ENCODE assay signal across 9 cellular contexts in the genomic region with DNA sequence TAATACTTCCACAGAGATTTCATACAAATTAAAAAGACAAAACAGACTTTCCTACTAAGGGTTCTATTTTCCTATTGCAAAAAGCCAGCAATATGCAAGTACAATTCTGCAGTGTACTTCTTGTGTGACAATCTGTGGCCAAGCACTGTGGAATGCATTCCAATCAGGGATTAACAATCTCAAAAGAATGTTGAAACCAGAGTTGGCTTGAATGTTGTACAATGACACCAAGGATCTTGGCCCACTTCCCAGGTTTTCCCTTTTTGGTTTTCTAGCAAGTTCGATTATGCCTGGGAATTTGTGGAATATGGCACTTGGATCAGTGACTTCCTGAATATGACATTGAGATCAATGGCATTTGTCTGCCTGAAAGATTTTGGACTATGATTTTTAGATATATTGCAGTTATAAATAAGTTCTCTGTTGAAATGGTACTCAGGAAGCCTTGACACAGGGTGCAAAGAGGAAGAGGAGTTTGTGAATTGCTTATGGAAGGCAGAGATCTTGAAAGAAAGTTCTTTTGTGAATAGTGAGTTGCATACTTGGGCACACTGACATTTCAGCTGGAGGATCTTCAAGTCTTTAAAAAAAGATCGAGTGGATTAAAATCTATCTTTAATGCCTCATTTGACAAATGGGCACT.
DNase-seq lines count a peak whose midpoint lies in the region; ATAC-seq and TF ChIP-seq lines count a peak whose summit lies in the region.
"Had no signal": no experiment of that assay in that cellular context is flagged by ENCODE, and none has a peak within 500 bp of the region (broad histone marks: within the 10 kb centered on the region; RNA-seq: fewer than 3 reads in every experiment).

No MANE protein-coding gene starts in this region.

- no peak overlapping the region for H3K27ac Mint-ChIP-seq in stimulated activated naive B cell treated with anti-CD40 and anti-IgM and Interleukin-4, amounts not matched to agents 10 μg/mL and 1 μg/mL and 100 μg/mL, for 72 hours

- TF ChIP-seq POLR2A in suprapubic skin (IDR thresholded peaks at IDR 0.05): no peak

- no peaks in the 10 kb centered on the region for H3K9me3 Mint-ChIP-seq in stimulated activated naive B cell treated with anti-CD40 and anti-IgM and Interleukin-4, amounts not matched to agents 10 μg/mL and 1 μg/mL and 100 μg/mL, for 72 hours

- DNase-seq in HS-5 (ENCODE audit: low read depth) (peak; percentile 74), cardiac fibroblast (ENCODE audit: low read depth in 2 of 2) (peak; percentile 83 to 93), left kidney (ENCODE audit: low read depth, low spot score) (peak; percentile 33), suprapubic skin (ENCODE audit: low spot score in 2 of 2) (no peak), CD1c-positive myeloid dendritic cell (ENCODE audit: extremely low spot score) (no peak)
- no peak for DNase-seq in stimulated activated naive B cell treated with anti-CD40 and anti-IgM and Interleukin-4, amounts not matched to agents 10 μg/mL and 1 μg/mL and 100 μg/mL, for 72 hours

- ATAC-seq in HG02623 (IDR thresholded peaks at IDR 0.05; ENCODE audit: unreplicated experiment): no peak
- no peak for ATAC-seq in stimulated activated naive B cell treated with anti-CD40 and anti-IgM and Interleukin-4, amounts not matched to agents 10 μg/mL and 1 μg/mL and 100 μg/mL, for 72 hours (replicated peaks)
- ATAC-seq in GM21367 (IDR thresholded peaks at IDR 0.05; ENCODE audit: unreplicated experiment): no peak

- H3K4me3 Mint-ChIP-seq in stimulated activated naive B cell treated with anti-CD40 and anti-IgM and Interleukin-4, amounts not matched to agents 10 μg/mL and 1 μg/mL and 100 μg/mL, for 72 hours: no peak overlapping the region

- no peak overlapping the region for H3K4me3 ChIP-seq in cardiac fibroblast (replicated peaks in 1 of 2; ENCODE audit: low read depth in 2 of 2, low read length in 2 of 2)
- no peak overlapping the region for H3K4me3 ChIP-seq in suprapubic skin

- no peak for TF ChIP-seq EP300 in suprapubic skin (IDR thresholded peaks at IDR 0.05)

- peak overlapping the region; percentile 11 for H3K27ac ChIP-seq in suprapubic skin
- H3K27ac ChIP-seq: neutrophil had no signal

- no peaks in the 10 kb centered on the region for H3K27me3 ChIP-seq in suprapubic skin
- H3K27me3 ChIP-seq: neutrophil had no signal

- 22% methylated on average over 2 of the region's 2 CpGs for WGBS in suprapubic skin

- H3K4me1 ChIP-seq in suprapubic skin: peaks cover 13% of the 10 kb centered on the region

- H3K36me3 ChIP-seq in suprapubic skin: no peaks in the 10 kb centered on the region
- H3K36me3 ChIP-seq: neutrophil had no signal

- TF ChIP-seq CTCF in cardiac fibroblast (IDR thresholded peaks at IDR 0.05; ENCODE audit: low read depth, low read length): no peak
- no peak for TF ChIP-seq CTCF in suprapubic skin (IDR thresholded peaks at IDR 0.05)

- no peaks in the 10 kb centered on the region for H3K27me3 Mint-ChIP-seq in stimulated activated naive B cell treated with anti-CD40 and anti-IgM and Interleukin-4, amounts not matched to agents 10 μg/mL and 1 μg/mL and 100 μg/mL, for 72 hours

- no peaks in the 10 kb centered on the region for H3K9me3 ChIP-seq in suprapubic skin
- H3K9me3 ChIP-seq: neutrophil had no signal

- H3K36me3 Mint-ChIP-seq in stimulated activated naive B cell treated with anti-CD40 and anti-IgM and Interleukin-4, amounts not matched to agents 10 μg/mL and 1 μg/mL and 100 μg/mL, for 72 hours: peaks cover 12 to 37% of the 10 kb centered on the region in 2 donors

- H3K4me1 Mint-ChIP-seq in stimulated activated naive B cell treated with anti-CD40 and anti-IgM and Interleukin-4, amounts not matched to agents 10 μg/mL and 1 μg/mL and 100 μg/mL, for 72 hours: peaks cover 2 to 6% of the 10 kb centered on the region in 2 donors

Comparison
In these comparisons a context has a peak if more than half of its experiments do, and no peak if none do; other contexts are left out.
1. DNase-seq: peak in HS-5 (single experiment), cardiac fibroblast (2 of 2) and left kidney (single experiment); none in suprapubic skin (0 of 2), stimulated activated naive B cell treated with anti-CD40 and anti-IgM and Interleukin-4, amounts not matched to agents 10 μg/mL and 1 μg/mL and 100 μg/mL, for 72 hours (single experiment) and CD1c-positive myeloid dendritic cell (single experiment).